ENCODE assay signal across 8 cellular contexts in genomic region chr2:105454801-105455485, GRCh38. TPM values are rescaled to one million over a fixed set of nuclear protein-coding genes. Genes with fewer than 3 reads are reported as not detected.
DNase-seq lines count a peak whose midpoint lies in the region; ATAC-seq, FAIRE-seq and TF ChIP-seq lines count a peak whose summit lies in the region.

No MANE protein-coding gene starts in this region.

- no peaks in the 10 kb centered on the region for H3K36me3 ChIP-seq in bronchial epithelial cell (ENCODE audit: control insufficient read depth, insufficient read depth, low read length)

- ATAC-seq in HG02798 (IDR thresholded peaks at IDR 0.05; ENCODE audit: poor library complexity, unreplicated experiment) = no peak

- no peak overlapping the region for H3K4me3 ChIP-seq in bronchial epithelial cell (ENCODE audit: low read depth, low read length)

- DNase-seq in MV-4-11 (lab: John Stamatoyannopoulos, UW) (peak; percentile 58), bronchial epithelial cell (ENCODE audit: low read depth) (peak; percentile 91), mucosa of gallbladder (ENCODE audit: low spot score) (peak; percentile 77), NCI-H526 treated with DMSO at 0.1 percent for 48 hours (lab: John Stamatoyannopoulos, UW) (no peak), retina (no peak)
- no peak for DNase-seq in activated CD4-positive, alpha-beta T cell treated with anti-CD3 and anti-CD28 coated beads for 1 hour

- no peak for FAIRE-seq in bronchial epithelial cell (lab: Jason Lieb, UNC)

- TF ChIP-seq CTCF in GM12873 (IDR thresholded peaks at IDR 0.05; ENCODE audit: insufficient read depth, low read depth, low read length, missing control alignments) (peak; percentile 45), bronchial epithelial cell (IDR thresholded peaks at IDR 0.05; ENCODE audit: insufficient read depth, low read length, severe bottlenecking) (peak; percentile 48)

- H3K27me3 ChIP-seq in bronchial epithelial cell (ENCODE audit: control insufficient read depth, insufficient read depth, low read length) = no peaks in the 10 kb centered on the region

RNA-seq across cellular contexts. Expression of gene FHL2, which starts 56.1 kb away (rescaled TPM):
- total RNA-seq in bronchial epithelial cell = 67.2 and 76.9 TPM in 2 replicates
- total RNA-seq in mucosa of gallbladder = 59.1 TPM

Comparison
In these comparisons a context has a peak if more than half of its experiments do, and no peak if none do; other contexts are left out.
1. DNase-seq: peak in MV-4-11 (single experiment), bronchial epithelial cell (single experiment) and mucosa of gallbladder (single experiment); none in activated CD4-positive, alpha-beta T cell treated with anti-CD3 and anti-CD28 coated beads for 1 hour (single experiment), NCI-H526 treated with DMSO at 0.1 percent for 48 hours (single experiment) and retina (single experiment).